In the genomic region with DNA sequence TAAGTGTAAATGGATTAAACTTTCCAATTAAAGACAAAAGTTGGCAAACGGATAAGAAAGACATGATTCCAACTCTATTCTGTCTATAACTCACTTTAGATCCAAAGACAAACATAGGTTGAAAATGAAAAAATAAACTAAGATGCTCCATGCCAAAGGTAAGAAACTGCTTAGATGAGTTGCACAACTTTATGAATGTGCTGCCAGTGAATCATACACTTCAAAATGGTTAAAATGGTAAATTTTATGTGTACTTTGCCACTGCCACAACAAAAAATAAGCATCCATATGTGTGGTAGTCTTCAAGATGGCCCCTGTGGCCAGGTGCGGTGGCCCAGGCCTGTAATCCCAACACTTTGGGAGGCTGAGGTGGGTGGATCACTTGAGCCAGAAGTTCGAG, we compare ENCODE assay signal across 34 cellular contexts.
"Had no signal": no experiment of that assay in that cellular context is flagged by ENCODE, and none has a peak within 500 bp of the region (broad histone marks: within the 10 kb centered on the region; RNA-seq: fewer than 3 reads in every experiment).

No MANE protein-coding gene starts in this region.

- H3K27me3 ChIP-seq: body of pancreas, esophagus muscularis mucosa, gastroesophageal sphincter had no signal

- H3K9me3 Mint-ChIP-seq: activated T-helper 17 cell treated with anti-CD3 and anti-CD28 coated beads, Interleukin-2, amount 50 U/mL, for 72 hours; effector memory CD8-positive, alpha-beta T cell had no signal

- H3K27ac ChIP-seq: body of pancreas, esophagus muscularis mucosa, gastroesophageal sphincter, WERI-Rb-1 had no signal

- H3K4me3 Mint-ChIP-seq: activated B cell treated with CpG ODN at 0.5 μM for 24 hours; activated CD8-positive, alpha-beta T cell treated with anti-CD3 and anti-CD28 coated beads for 36 hours; activated naive CD4-positive, alpha-beta T cell treated with anti-CD3 and anti-CD28 coated beads for 36 hours; activated naive CD8-positive, alpha-beta T cell treated with anti-CD3 and anti-CD28 coated beads, Interleukin-2, amount 10 ng/mL, durations not matched to agents 7 days and 5 days; activated T-helper 17 cell treated with anti-CD3 and anti-CD28 coated beads, Interleukin-2, amount 50 U/mL, for 72 hours; effector memory CD8-positive, alpha-beta T cell; T-helper 17 cell; T-helper 2 cell treated with Interferon-gamma antibody and Interleukin-4, amounts not matched to agents 5 μg/mL and 100 μg/mL, for 36 hours had no signal

- H3K27ac Mint-ChIP-seq: activated B cell treated with CpG ODN at 0.5 μM for 24 hours; activated CD8-positive, alpha-beta T cell treated with anti-CD3 and anti-CD28 coated beads for 36 hours; activated naive CD4-positive, alpha-beta T cell treated with anti-CD3 and anti-CD28 coated beads for 36 hours; activated naive CD4-positive, alpha-beta T cell treated with anti-CD3 and anti-CD28 coated beads, Interleukin-2, amount 50 U/mL, for 72 hours; activated naive CD8-positive, alpha-beta T cell treated with anti-CD3 and anti-CD28 coated beads, Interleukin-2, amount 10 ng/mL, durations not matched to agents 7 days and 5 days; activated T-helper 17 cell treated with anti-CD3 and anti-CD28 coated beads, Interleukin-2, amount 50 U/mL, for 72 hours; effector memory CD8-positive, alpha-beta T cell; T-helper 17 cell; T-helper 2 cell treated with Interferon-gamma antibody and Interleukin-4, amounts not matched to agents 5 μg/mL and 100 μg/mL, for 36 hours had no signal

- H3K9me3 ChIP-seq: esophagus muscularis mucosa, gastroesophageal sphincter had no signal

- ATAC-seq: activated CD8-positive, alpha-beta T cell treated with anti-CD3 and anti-CD28 coated beads for 36 hours; activated T-helper 17 cell treated with anti-CD3 and anti-CD28 coated beads, Interleukin-2, amount 50 U/mL, for 72 hours; body of pancreas; effector memory CD8-positive, alpha-beta T cell; gastroesophageal sphincter; T-helper 17 cell had no signal

- H3K36me3 ChIP-seq: gastroesophageal sphincter had no signal

- DNase-seq: activated B cell treated with CpG ODN at 0.5 μM for 24 hours; activated CD4-positive, alpha-beta T cell treated with anti-CD3 and anti-CD28 coated beads for 4 hours; activated CD4-positive, alpha-beta T cell treated with anti-CD3 and anti-CD28 coated beads, Interleukin-2, amount 50 U/mL, for 1 hour; activated CD4-positive, alpha-beta T cell treated with anti-CD3 and anti-CD28 coated beads, Interleukin-2, amount 50 U/mL, for 48 hours; activated CD4-positive, CD25-positive, alpha-beta regulatory T cell treated with anti-CD3 and anti-CD28 coated beads, Interleukin-2, amount 50 U/mL, for 72 hours; activated CD8-positive, alpha-beta memory T cell treated with anti-CD3 and anti-CD28 coated beads for 24 hours; activated CD8-positive, alpha-beta T cell treated with anti-CD3 and anti-CD28 coated beads for 36 hours; activated effector memory CD4-positive, alpha-beta T cell treated with Interleukin-2 at 50 U/mL for 16 hours; activated gamma-delta T cell treated with Interleukin-2 at 50 U/mL for 16 hours; activated naive CD4-positive, alpha-beta T cell treated with anti-CD3 and anti-CD28 coated beads for 36 hours; activated naive CD8-positive, alpha-beta T cell treated with anti-CD3 and anti-CD28 coated beads, Interleukin-2, amount 10 ng/mL, durations not matched to agents 7 days and 5 days; activated T-cell treated with anti-CD3 and anti-CD28 coated beads, Interleukin-2, amount 50 U/mL, for 48 hours; amygdala; aorta; body of pancreas; caudate nucleus; cortex of kidney; dermis blood vessel endothelial cell; effector CD4-positive, alpha-beta T cell; effector memory CD8-positive, alpha-beta T cell; erythroblast; foreskin melanocyte; head of caudate nucleus; hippocampal formation; SW 1271; T-helper 1 cell; T-helper 17 cell; T1000; WERI-Rb-1 had no signal

- H3K27me3 Mint-ChIP-seq: activated B cell treated with CpG ODN at 0.5 μM for 24 hours; activated CD8-positive, alpha-beta T cell treated with anti-CD3 and anti-CD28 coated beads for 36 hours; activated naive CD8-positive, alpha-beta T cell treated with anti-CD3 and anti-CD28 coated beads, Interleukin-2, amount 10 ng/mL, durations not matched to agents 7 days and 5 days; activated T-helper 17 cell treated with anti-CD3 and anti-CD28 coated beads, Interleukin-2, amount 50 U/mL, for 72 hours; effector memory CD8-positive, alpha-beta T cell; T-helper 17 cell had no signal

- H3K4me3 ChIP-seq: body of pancreas, esophagus muscularis mucosa, gastroesophageal sphincter had no signal
